In the genomic region with DNA sequence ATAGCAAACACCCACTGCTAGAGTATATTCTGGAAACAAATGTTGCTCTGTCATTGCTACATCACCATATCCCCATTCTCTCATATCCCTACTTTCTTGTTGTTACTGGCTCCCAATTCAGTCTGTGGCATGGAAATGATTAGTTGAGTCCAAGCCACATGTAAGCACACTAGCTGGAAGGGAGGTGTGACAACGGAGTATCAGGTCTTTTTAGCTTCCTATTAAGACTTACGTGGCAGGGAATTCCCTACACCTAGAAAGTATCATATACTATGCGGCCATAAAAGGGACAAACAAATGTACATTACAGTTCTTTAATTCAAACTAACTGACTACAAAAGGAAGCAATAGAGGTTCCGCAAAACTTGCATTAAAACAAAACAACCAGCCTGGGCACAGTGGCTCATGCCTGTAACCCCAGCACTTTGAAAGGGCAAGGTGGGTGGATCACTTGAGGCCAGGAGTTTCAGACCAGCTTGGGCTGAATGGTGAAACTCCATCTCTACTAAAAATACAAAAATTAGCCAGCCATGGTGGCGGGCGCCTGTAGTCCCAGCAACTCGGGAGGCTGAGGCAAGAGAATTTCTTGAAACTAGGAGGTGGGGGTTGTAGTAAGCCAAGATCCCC, we compare ENCODE assay signal across 24 cellular contexts.
"Had no signal": no experiment of that assay in that cellular context is flagged by ENCODE, and none has a peak within 500 bp of the region (broad histone marks: within the 10 kb centered on the region; RNA-seq: fewer than 3 reads in every experiment).

No MANE protein-coding gene starts in this region.

- H3K9me3 ChIP-seq: MG63, Peyer's patch, SJSA1 had no signal

- H3K4me3 Mint-ChIP-seq: activated CD8-positive, alpha-beta T cell treated with anti-CD3 and anti-CD28 coated beads, Interleukin-2, amount 10 ng/mL, durations not matched to agents 7 days and 5 days; activated naive CD4-positive, alpha-beta T cell treated with anti-CD3 and anti-CD28 coated beads, Interleukin-2, amount 50 U/mL, for 24 hours; T-helper 1 cell treated with Interleukin-12 subunit alpha and Interleukin-12 subunit beta and Interleukin-4 antibody, amounts not matched to agents 30 μg/mL and 1 μg/mL, for 36 hours had no signal

- H3K9me3 Mint-ChIP-seq: activated naive CD4-positive, alpha-beta T cell treated with anti-CD3 and anti-CD28 coated beads, Interleukin-2, amount 50 U/mL, for 24 hours; T-helper 1 cell treated with Interleukin-12 subunit alpha and Interleukin-12 subunit beta and Interleukin-4 antibody, amounts not matched to agents 30 μg/mL and 1 μg/mL, for 36 hours had no signal

- ATAC-seq: activated CD8-positive, alpha-beta T cell treated with anti-CD3 and anti-CD28 coated beads, Interleukin-2, amount 10 ng/mL, durations not matched to agents 7 days and 5 days; SK-N-SH treated with all-trans-retinoic acid at 6 μM for 48 hours had no signal

- H3K27me3 Mint-ChIP-seq: activated naive CD4-positive, alpha-beta T cell treated with anti-CD3 and anti-CD28 coated beads, Interleukin-2, amount 50 U/mL, for 24 hours had no signal

- H3K27me3 ChIP-seq: MG63, Peyer's patch, SJSA1 had no signal

- H3K4me3 ChIP-seq: MG63, Peyer's patch, SJSA1 had no signal

- H3K27ac Mint-ChIP-seq: activated CD8-positive, alpha-beta T cell treated with anti-CD3 and anti-CD28 coated beads, Interleukin-2, amount 10 ng/mL, durations not matched to agents 7 days and 5 days; activated naive CD4-positive, alpha-beta T cell treated with anti-CD3 and anti-CD28 coated beads, Interleukin-2, amount 50 U/mL, for 24 hours; T-helper 1 cell treated with Interleukin-12 subunit alpha and Interleukin-12 subunit beta and Interleukin-4 antibody, amounts not matched to agents 30 μg/mL and 1 μg/mL, for 36 hours had no signal

- H3K4me1 ChIP-seq: Peyer's patch, SJSA1 had no signal

- DNase-seq: activated CD4-positive, alpha-beta T cell treated with anti-CD3 and anti-CD28 coated beads for 48 hours; activated CD4-positive, alpha-beta T cell treated with anti-CD3 and anti-CD28 coated beads, Interleukin-2, amount 50 U/mL, for 4 hours; activated CD4-positive, CD25-positive, alpha-beta regulatory T cell treated with anti-CD3 and anti-CD28 coated beads, Interleukin-2, amount 50 U/mL, for 72 hours; activated CD8-positive, alpha-beta memory T cell treated with anti-CD3 and anti-CD28 coated beads, Interleukin-2, amount 50 U/mL, for 48 hours; activated CD8-positive, alpha-beta T cell treated with anti-CD3 and anti-CD28 coated beads, Interleukin-2, amount 10 ng/mL, durations not matched to agents 7 days and 5 days; activated effector memory CD4-positive, alpha-beta T cell treated with Interleukin-2 at 50 U/mL for 16 hours; activated naive CD4-positive, alpha-beta T cell; activated T-cell treated with anti-CD3 and anti-CD28 coated beads, Interleukin-2, amount 50 U/mL, for 1 hour; caudate nucleus; MG63; MV-4-11; NCI-H1092 treated with DMSO at 0.1 percent for 48 hours; NCI-H1436; NCI-H1694 treated with DMSO at 0.1 percent for 48 hours; NCI-H2029 treated with DMSO at 0.1 percent for 48 hours; NCI-H446; NCI-H524; Peyer's patch; SHP77 had no signal

- H3K27ac ChIP-seq: Peyer's patch, RWPE1, SJSA1 had no signal
